ENCODE assay signal across 36 cellular contexts in genomic region chr18:39935598-39935997, GRCh38.
"Had no signal": no experiment of that assay in that cellular context is flagged by ENCODE, and none has a peak within 500 bp of the region (broad histone marks: within the 10 kb centered on the region; RNA-seq: fewer than 3 reads in every experiment).

No MANE protein-coding gene starts in this region.

- H3K9me3 ChIP-seq: body of pancreas, breast epithelium had no signal

- H3K4me3 ChIP-seq: body of pancreas, breast epithelium had no signal

- H3K4me3 Mint-ChIP-seq: activated B cell treated with CpG ODN at 0.5 μM for 24 hours; activated CD4-positive, alpha-beta memory T cell treated with anti-CD3 and anti-CD28 coated beads, Interleukin-2, amount 10 ng/mL, durations not matched to agents 7 days and 5 days; activated CD4-positive, alpha-beta T cell treated with anti-CD3 and anti-CD28 coated beads for 36 hours; activated CD4-positive, alpha-beta T cell treated with anti-CD3 and anti-CD28 coated beads, Interleukin-2, amount 10 ng/mL, durations not matched to agents 7 days and 5 days; activated CD8-positive, alpha-beta memory T cell treated with anti-CD3 and anti-CD28 coated beads, Interleukin-2, amount 10 ng/mL, durations not matched to agents 7 days and 5 days; activated CD8-positive, alpha-beta T cell treated with anti-CD3 and anti-CD28 coated beads, Interleukin-2, amount 10 ng/mL, durations not matched to agents 7 days and 5 days; activated naive CD4-positive, alpha-beta T cell treated with anti-CD3 and anti-CD28 coated beads, Interleukin-2, amount 10 ng/mL, durations not matched to agents 7 days and 5 days; activated naive CD4-positive, alpha-beta T cell treated with anti-CD3 and anti-CD28 coated beads, Interleukin-2, amount 50 U/mL, for 24 hours; activated naive CD8-positive, alpha-beta T cell; activated naive CD8-positive, alpha-beta T cell treated with anti-CD3 and anti-CD28 coated beads, Interleukin-2, amount 10 ng/mL, durations not matched to agents 7 days and 5 days; activated naive CD8-positive, alpha-beta T cell treated with anti-CD3 and anti-CD28 coated beads, Interleukin-2, amount 50 U/mL, for 24 hours; activated T-cell treated with anti-CD3 and anti-CD28 coated beads, Interleukin-2, amount 50 U/mL, for 24 hours; T-helper 1 cell treated with Interleukin-12 subunit alpha and Interleukin-12 subunit beta and Interleukin-4 antibody, amounts not matched to agents 30 μg/mL and 1 μg/mL, for 36 hours; T-helper 2 cell treated with Interferon-gamma antibody and Interleukin-4, amounts not matched to agents 5 μg/mL and 100 μg/mL, for 36 hours had no signal

- H3K36me3 Mint-ChIP-seq: activated CD8-positive, alpha-beta memory T cell treated with anti-CD3 and anti-CD28 coated beads, Interleukin-2, amount 10 ng/mL, durations not matched to agents 7 days and 5 days; activated naive CD4-positive, alpha-beta T cell treated with anti-CD3 and anti-CD28 coated beads, Interleukin-2, amount 10 ng/mL, durations not matched to agents 7 days and 5 days; activated naive CD4-positive, alpha-beta T cell treated with anti-CD3 and anti-CD28 coated beads, Interleukin-2, amount 50 U/mL, for 24 hours; activated naive CD8-positive, alpha-beta T cell; activated naive CD8-positive, alpha-beta T cell treated with anti-CD3 and anti-CD28 coated beads, Interleukin-2, amount 10 ng/mL, durations not matched to agents 7 days and 5 days had no signal

- FAIRE-seq: astrocyte had no signal

- H3K4me1 Mint-ChIP-seq: activated B cell treated with CpG ODN at 0.5 μM for 24 hours; activated CD4-positive, alpha-beta memory T cell treated with anti-CD3 and anti-CD28 coated beads, Interleukin-2, amount 10 ng/mL, durations not matched to agents 7 days and 5 days; activated CD4-positive, alpha-beta T cell treated with anti-CD3 and anti-CD28 coated beads for 36 hours; activated CD4-positive, alpha-beta T cell treated with anti-CD3 and anti-CD28 coated beads, Interleukin-2, amount 10 ng/mL, durations not matched to agents 7 days and 5 days; activated CD8-positive, alpha-beta memory T cell treated with anti-CD3 and anti-CD28 coated beads, Interleukin-2, amount 10 ng/mL, durations not matched to agents 7 days and 5 days; activated naive CD4-positive, alpha-beta T cell treated with anti-CD3 and anti-CD28 coated beads, Interleukin-2, amount 10 ng/mL, durations not matched to agents 7 days and 5 days; activated naive CD4-positive, alpha-beta T cell treated with anti-CD3 and anti-CD28 coated beads, Interleukin-2, amount 50 U/mL, for 24 hours; activated naive CD8-positive, alpha-beta T cell treated with anti-CD3 and anti-CD28 coated beads, Interleukin-2, amount 10 ng/mL, durations not matched to agents 7 days and 5 days; activated naive CD8-positive, alpha-beta T cell treated with anti-CD3 and anti-CD28 coated beads, Interleukin-2, amount 50 U/mL, for 24 hours had no signal

- H3K27ac ChIP-seq: body of pancreas, brain microvascular endothelial cell, breast epithelium, WERI-Rb-1 had no signal

- H3K27me3 ChIP-seq: body of pancreas, brain microvascular endothelial cell, breast epithelium had no signal

- H3K36me3 ChIP-seq: brain microvascular endothelial cell, WERI-Rb-1 had no signal

- ATAC-seq: activated CD4-positive, alpha-beta T cell treated with anti-CD3 and anti-CD28 coated beads for 36 hours; activated CD4-positive, CD25-positive, alpha-beta regulatory T cell treated with anti-CD3 and anti-CD28 coated beads, Interleukin-2, amount 50 U/mL, for 24 hours; activated CD8-positive, alpha-beta memory T cell treated with anti-CD3 and anti-CD28 coated beads, Interleukin-2, amount 10 ng/mL, durations not matched to agents 7 days and 5 days; activated CD8-positive, alpha-beta T cell treated with anti-CD3 and anti-CD28 coated beads, Interleukin-2, amount 10 ng/mL, durations not matched to agents 7 days and 5 days; activated naive CD8-positive, alpha-beta T cell treated with anti-CD3 and anti-CD28 coated beads, Interleukin-2, amount 50 U/mL, for 24 hours; body of pancreas had no signal

- H3K27me3 Mint-ChIP-seq: activated B cell treated with CpG ODN at 0.5 μM for 24 hours; activated CD4-positive, alpha-beta memory T cell treated with anti-CD3 and anti-CD28 coated beads, Interleukin-2, amount 10 ng/mL, durations not matched to agents 7 days and 5 days; activated CD4-positive, alpha-beta T cell treated with anti-CD3 and anti-CD28 coated beads for 36 hours; activated CD4-positive, alpha-beta T cell treated with anti-CD3 and anti-CD28 coated beads, Interleukin-2, amount 10 ng/mL, durations not matched to agents 7 days and 5 days; activated CD8-positive, alpha-beta memory T cell treated with anti-CD3 and anti-CD28 coated beads, Interleukin-2, amount 10 ng/mL, durations not matched to agents 7 days and 5 days; activated naive CD4-positive, alpha-beta T cell treated with anti-CD3 and anti-CD28 coated beads, Interleukin-2, amount 10 ng/mL, durations not matched to agents 7 days and 5 days; activated naive CD4-positive, alpha-beta T cell treated with anti-CD3 and anti-CD28 coated beads, Interleukin-2, amount 50 U/mL, for 24 hours; activated naive CD8-positive, alpha-beta T cell; activated naive CD8-positive, alpha-beta T cell treated with anti-CD3 and anti-CD28 coated beads, Interleukin-2, amount 10 ng/mL, durations not matched to agents 7 days and 5 days; activated naive CD8-positive, alpha-beta T cell treated with anti-CD3 and anti-CD28 coated beads, Interleukin-2, amount 50 U/mL, for 24 hours; activated T-cell treated with anti-CD3 and anti-CD28 coated beads, Interleukin-2, amount 50 U/mL, for 24 hours had no signal

- DNase-seq: activated B cell treated with CpG ODN at 0.5 μM for 24 hours; activated CD4-positive, alpha-beta memory T cell treated with anti-CD3 and anti-CD28 coated beads, Interleukin-2, amount 10 ng/mL, durations not matched to agents 7 days and 5 days; activated CD4-positive, alpha-beta T cell treated with anti-CD3 and anti-CD28 coated beads for 1 hour; activated CD4-positive, alpha-beta T cell treated with anti-CD3 and anti-CD28 coated beads for 36 hours; activated CD4-positive, alpha-beta T cell treated with anti-CD3 and anti-CD28 coated beads for 48 hours; activated CD4-positive, alpha-beta T cell treated with anti-CD3 and anti-CD28 coated beads, Interleukin-2, amount 10 ng/mL, durations not matched to agents 7 days and 5 days; activated CD4-positive, alpha-beta T cell treated with anti-CD3 and anti-CD28 coated beads, Interleukin-2, amount 50 U/mL, for 48 hours; activated CD8-positive, alpha-beta memory T cell treated with anti-CD3 and anti-CD28 coated beads for 24 hours; activated CD8-positive, alpha-beta memory T cell treated with anti-CD3 and anti-CD28 coated beads, Interleukin-2, amount 10 ng/mL, durations not matched to agents 7 days and 5 days; activated CD8-positive, alpha-beta memory T cell treated with anti-CD3 and anti-CD28 coated beads, Interleukin-2, amount 50 U/mL, for 48 hours; activated CD8-positive, alpha-beta T cell treated with anti-CD3 and anti-CD28 coated beads, Interleukin-2, amount 10 ng/mL, durations not matched to agents 7 days and 5 days; activated effector memory CD4-positive, alpha-beta T cell treated with Interleukin-2 at 50 U/mL for 16 hours; activated gamma-delta T cell; activated naive CD4-positive, alpha-beta T cell treated with anti-CD3 and anti-CD28 coated beads, Interleukin-2, amount 10 ng/mL, durations not matched to agents 7 days and 5 days; activated naive CD4-positive, alpha-beta T cell treated with Interleukin-2 at 50 U/mL for 16 hours; activated naive CD8-positive, alpha-beta T cell treated with anti-CD3 and anti-CD28 coated beads, Interleukin-2, amount 10 ng/mL, durations not matched to agents 7 days and 5 days; activated naive CD8-positive, alpha-beta T cell treated with anti-CD3 and anti-CD28 coated beads, Interleukin-2, amount 50 U/mL, for 24 hours; activated T-cell treated with anti-CD3 and anti-CD28 coated beads, Interleukin-2, amount 50 U/mL, for 24 hours; activated T-cell treated with anti-CD3 and anti-CD28 coated beads, Interleukin-2, amount 50 U/mL, for 48 hours; amniotic stem cell; aorta; body of pancreas; brain microvascular endothelial cell; central memory CD4-positive, alpha-beta T cell; T-helper 1 cell; T-helper 2 cell; T-helper 9 cell; WERI-Rb-1 had no signal

- H3K4me1 ChIP-seq: body of pancreas, breast epithelium had no signal

- H3K9me3 Mint-ChIP-seq: activated CD4-positive, alpha-beta T cell treated with anti-CD3 and anti-CD28 coated beads, Interleukin-2, amount 10 ng/mL, durations not matched to agents 7 days and 5 days had no signal

- H3K27ac Mint-ChIP-seq: activated B cell treated with CpG ODN at 0.5 μM for 24 hours; activated CD4-positive, alpha-beta memory T cell treated with anti-CD3 and anti-CD28 coated beads, Interleukin-2, amount 10 ng/mL, durations not matched to agents 7 days and 5 days; activated CD4-positive, alpha-beta T cell treated with anti-CD3 and anti-CD28 coated beads for 36 hours; activated CD4-positive, alpha-beta T cell treated with anti-CD3 and anti-CD28 coated beads, Interleukin-2, amount 10 ng/mL, durations not matched to agents 7 days and 5 days; activated CD8-positive, alpha-beta memory T cell treated with anti-CD3 and anti-CD28 coated beads, Interleukin-2, amount 10 ng/mL, durations not matched to agents 7 days and 5 days; activated CD8-positive, alpha-beta T cell treated with anti-CD3 and anti-CD28 coated beads, Interleukin-2, amount 10 ng/mL, durations not matched to agents 7 days and 5 days; activated naive CD4-positive, alpha-beta T cell treated with anti-CD3 and anti-CD28 coated beads, Interleukin-2, amount 10 ng/mL, durations not matched to agents 7 days and 5 days; activated naive CD4-positive, alpha-beta T cell treated with anti-CD3 and anti-CD28 coated beads, Interleukin-2, amount 50 U/mL, for 24 hours; activated naive CD8-positive, alpha-beta T cell; activated naive CD8-positive, alpha-beta T cell treated with anti-CD3 and anti-CD28 coated beads, Interleukin-2, amount 10 ng/mL, durations not matched to agents 7 days and 5 days; activated naive CD8-positive, alpha-beta T cell treated with anti-CD3 and anti-CD28 coated beads, Interleukin-2, amount 50 U/mL, for 24 hours; activated T-cell treated with anti-CD3 and anti-CD28 coated beads, Interleukin-2, amount 50 U/mL, for 24 hours; activated T-helper 2 cell treated with anti-CD3 and anti-CD28 coated beads, Interferon-gamma antibody, Interleukin-2, Interleukin-4, amounts not matched to agents 10 μg/mL and 5 μg/mL and 100 μg/mL, durations not matched to agents 14 hours and 24 hours and 36 hours; T-helper 1 cell treated with Interleukin-12 subunit alpha and Interleukin-12 subunit beta and Interleukin-4 antibody, amounts not matched to agents 30 μg/mL and 1 μg/mL, for 36 hours; T-helper 2 cell treated with Interferon-gamma antibody and Interleukin-4, amounts not matched to agents 5 μg/mL and 100 μg/mL, for 36 hours had no signal
